In the genomic region with DNA sequence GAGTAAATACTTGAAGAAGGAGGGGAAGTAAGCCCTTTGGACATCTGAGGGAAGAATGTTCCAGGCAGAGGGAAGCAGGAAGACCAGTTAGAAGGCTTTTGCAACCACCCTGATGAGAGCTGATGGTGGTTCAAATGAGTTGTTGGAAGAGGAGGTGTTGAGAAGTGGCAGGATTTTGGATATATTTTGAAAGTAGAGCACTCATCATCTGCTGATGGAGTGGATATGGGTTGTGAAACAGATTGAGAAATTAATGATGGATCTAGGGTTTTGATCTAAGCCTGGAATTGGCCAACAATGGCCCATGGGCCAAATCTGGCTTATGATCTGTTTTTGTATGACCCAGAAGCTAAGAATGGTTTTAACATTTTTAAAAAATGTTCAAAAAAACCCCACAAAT, we compare ENCODE assay signal across 21 cellular contexts.
"Had no signal": no experiment of that assay in that cellular context is flagged by ENCODE, and none has a peak within 500 bp of the region (broad histone marks: within the 10 kb centered on the region; RNA-seq: fewer than 3 reads in every experiment).

No MANE protein-coding gene starts in this region.

- H3K4me2 ChIP-seq: hepatocyte, smooth muscle cell had no signal

- H3K4me3 ChIP-seq: colonic mucosa, dorsolateral prefrontal cortex, hepatocyte, pancreas, right lobe of liver, smooth muscle cell, transverse colon had no signal

- H3K27me3 ChIP-seq: colonic mucosa, dorsolateral prefrontal cortex, hepatocyte, pancreas, right lobe of liver, transverse colon had no signal

- H3K79me2 ChIP-seq: hepatocyte had no signal

- H2AFZ ChIP-seq: hepatocyte had no signal

- H3K4me1 ChIP-seq: colonic mucosa, pancreas, right lobe of liver, transverse colon had no signal

- H3K9me3 ChIP-seq: colonic mucosa, pancreas, right lobe of liver, transverse colon had no signal

- H3K36me3 ChIP-seq: colonic mucosa, pancreas, right lobe of liver, transverse colon had no signal

- H3K27ac ChIP-seq: colonic mucosa, dorsolateral prefrontal cortex, hepatocyte, pancreas, right lobe of liver, transverse colon had no signal

- ATAC-seq: activated CD4-positive, alpha-beta T cell treated with anti-CD3 and anti-CD28 coated beads for 36 hours; activated T-cell treated with anti-CD3 and anti-CD28 coated beads, Interleukin-2, amount 50 U/mL, for 4 hours; effector memory CD8-positive, alpha-beta T cell; left lobe of liver; pancreas; right lobe of liver; stimulated activated memory B cell treated with anti-CD40 and anti-IgM and Interleukin-4, amounts not matched to agents 10 μg/mL and 1 μg/mL and 100 μg/mL, for 72 hours had no signal

- DNase-seq: activated B cell treated with CpG ODN at 0.5 μM for 24 hours; activated CD4-positive, alpha-beta T cell treated with anti-CD3 and anti-CD28 coated beads for 36 hours; activated CD4-positive, alpha-beta T cell treated with anti-CD3 and anti-CD28 coated beads, Interleukin-2, amount 50 U/mL, for 4 hours; activated CD8-positive, alpha-beta memory T cell treated with anti-CD3 and anti-CD28 coated beads, Interleukin-2, amount 50 U/mL, for 48 hours; activated naive CD4-positive, alpha-beta T cell; activated T-cell treated with anti-CD3 and anti-CD28 coated beads, Interleukin-2, amount 50 U/mL, for 4 hours; amniotic stem cell; colonic mucosa; dorsolateral prefrontal cortex; effector memory CD8-positive, alpha-beta T cell; immature natural killer cell; nephron progenitor cell; pancreas; right lobe of liver; stimulated activated CD4-positive, alpha-beta T cell treated with anti-CD3 and anti-CD28 coated beads, Interleukin-15, amount 100 ng/mL, for 24 hours; T1000; transverse colon had no signal
